ENCODE assay signal across 1 cellular context in the genomic region with DNA sequence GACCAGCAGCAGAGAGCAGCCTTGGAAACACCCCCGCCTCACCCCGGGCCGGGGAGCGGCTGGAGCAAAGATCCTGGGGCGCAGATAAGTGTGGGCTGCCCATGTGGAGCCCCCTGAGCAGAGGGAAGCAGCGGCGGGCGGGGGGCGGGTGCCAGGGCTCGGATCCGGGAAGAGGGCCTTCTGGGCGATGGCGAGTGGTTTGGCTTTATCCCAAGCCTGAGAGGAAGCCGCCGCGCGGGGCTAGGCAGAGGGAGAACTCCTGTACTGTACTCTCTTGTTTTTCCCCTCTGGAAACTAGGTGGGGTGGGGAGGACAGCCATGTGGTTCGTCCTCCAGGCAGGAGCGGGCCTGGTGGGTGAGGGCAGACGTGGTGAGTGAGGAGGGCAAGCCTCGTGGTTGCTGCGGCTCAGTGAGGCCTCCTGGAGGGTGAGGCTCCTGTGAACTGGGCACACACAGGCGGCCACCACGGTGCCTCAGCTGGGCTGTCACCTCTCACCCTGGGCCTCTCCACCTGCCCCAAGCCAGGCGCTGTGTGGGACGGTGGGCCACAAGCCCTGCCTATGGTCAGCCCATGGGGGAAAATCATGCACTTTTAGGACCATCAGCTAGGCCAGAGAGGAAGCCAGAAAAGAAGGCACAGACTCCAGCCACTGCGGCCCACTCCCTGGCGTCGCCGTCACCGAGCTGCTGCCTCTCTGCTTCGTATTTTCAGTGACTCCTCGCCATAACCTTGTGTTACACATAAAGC.
TF ChIP-seq lines count a peak whose summit lies in the region.

No MANE protein-coding gene starts in this region.

TF ChIP-seq in IMR-90, 13 proteins besides CTCF, POLR2A, EP300 and RAD21:
- TF ChIP-seq CHD1 (IDR thresholded peaks at IDR 0.05; ENCODE audit: low read depth, low read length), result no peak
- TF ChIP-seq SMC3 (IDR thresholded peaks at IDR 0.05; ENCODE audit: low read depth, low read length), result no peak
- no peak for TF ChIP-seq BHLHE40 (IDR thresholded peaks at IDR 0.05; ENCODE audit: low read depth, low read length)
- TF ChIP-seq CEBPB (IDR thresholded peaks at IDR 0.05; ENCODE audit: low read depth, low read length), result no peak
- TF ChIP-seq, protein P1, sequence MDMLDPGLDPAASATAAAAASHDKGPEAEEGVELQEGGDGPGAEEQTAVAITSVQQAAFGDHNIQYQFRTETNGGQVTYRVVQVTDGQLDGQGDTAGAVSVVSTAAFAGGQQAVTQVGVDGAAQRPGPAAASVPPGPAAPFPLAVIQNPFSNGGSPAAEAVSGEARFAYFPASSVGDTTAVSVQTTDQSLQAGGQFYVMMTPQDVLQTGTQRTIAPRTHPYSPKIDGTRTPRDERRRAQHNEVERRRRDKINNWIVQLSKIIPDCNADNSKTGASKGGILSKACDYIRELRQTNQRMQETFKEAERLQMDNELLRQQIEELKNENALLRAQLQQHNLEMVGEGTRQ (IDR thresholded peaks at IDR 0.05; ENCODE audit: low read depth, low read length), result no peak
- no peak for TF ChIP-seq MXI1 (IDR thresholded peaks at IDR 0.05; ENCODE audit: borderline replicate concordance, low read depth, low read length)
- no peak for TF ChIP-seq MAFK (IDR thresholded peaks at IDR 0.05; ENCODE audit: low read depth, low read length)
- no peak for TF ChIP-seq MAZ (IDR thresholded peaks at IDR 0.05; ENCODE audit: borderline replicate concordance, low read depth, low read length)
- no peak for TF ChIP-seq RCOR1 (IDR thresholded peaks at IDR 0.05; ENCODE audit: insufficient replicate concordance, low read length)
- TF ChIP-seq, protein P2, sequence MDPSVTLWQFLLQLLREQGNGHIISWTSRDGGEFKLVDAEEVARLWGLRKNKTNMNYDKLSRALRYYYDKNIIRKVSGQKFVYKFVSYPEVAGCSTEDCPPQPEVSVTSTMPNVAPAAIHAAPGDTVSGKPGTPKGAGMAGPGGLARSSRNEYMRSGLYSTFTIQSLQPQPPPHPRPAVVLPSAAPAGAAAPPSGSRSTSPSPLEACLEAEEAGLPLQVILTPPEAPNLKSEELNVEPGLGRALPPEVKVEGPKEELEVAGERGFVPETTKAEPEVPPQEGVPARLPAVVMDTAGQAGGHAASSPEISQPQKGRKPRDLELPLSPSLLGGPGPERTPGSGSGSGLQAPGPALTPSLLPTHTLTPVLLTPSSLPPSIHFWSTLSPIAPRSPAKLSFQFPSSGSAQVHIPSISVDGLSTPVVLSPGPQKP (IDR thresholded peaks at IDR 0.05; ENCODE audit: borderline replicate concordance, low read depth, low read length), result no peak
